Comparison of ENCODE assay signal across 8 cellular contexts in the genomic region with DNA sequence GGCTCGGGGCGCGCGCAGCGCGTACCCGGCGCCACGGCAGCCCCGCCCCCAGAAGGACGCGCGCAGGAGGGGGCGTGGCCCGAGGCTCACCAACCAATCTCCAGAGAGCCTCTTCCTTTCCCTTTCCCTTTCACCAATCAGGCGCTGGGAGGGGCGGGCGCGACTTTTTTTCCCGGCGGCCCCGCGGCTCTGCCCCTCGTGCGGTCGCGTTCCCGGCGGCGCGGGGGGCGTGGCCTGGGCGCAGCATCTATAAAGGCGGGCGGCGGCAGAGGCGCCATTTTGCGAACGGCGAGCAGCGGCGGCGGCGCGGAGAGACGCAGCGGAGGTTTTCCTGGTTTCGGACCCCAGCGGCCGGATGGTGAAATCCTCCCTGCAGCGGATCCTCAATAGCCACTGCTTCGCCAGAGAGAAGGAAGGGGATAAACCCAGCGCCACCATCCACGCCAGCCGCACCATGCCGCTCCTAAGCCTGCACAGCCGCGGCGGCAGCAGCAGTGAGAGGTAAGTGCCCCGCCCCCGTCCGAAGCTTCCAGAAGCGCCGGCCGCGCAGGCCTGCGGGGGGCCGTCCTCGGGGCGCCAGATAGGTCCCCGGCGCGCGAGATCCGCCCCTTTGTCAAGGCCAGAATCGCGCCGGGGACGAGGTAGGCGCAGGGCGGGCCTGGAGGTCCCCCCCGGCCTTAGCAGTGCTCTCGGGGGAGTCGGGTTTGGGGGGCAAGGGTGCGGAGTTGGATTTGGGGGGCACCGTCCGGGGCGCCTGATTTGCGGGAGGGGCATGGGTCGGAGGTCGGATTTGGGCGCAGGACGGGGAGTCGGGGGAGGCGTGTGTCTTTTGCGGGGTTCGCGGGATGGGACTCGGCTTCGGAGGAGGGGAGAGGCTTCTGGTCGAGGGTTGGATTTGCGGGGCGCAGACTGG. TPM values are rescaled to one million over a fixed set of nuclear protein-coding genes. Genes with fewer than 3 reads are reported as not detected.
DNase-seq lines count a peak whose midpoint lies in the region; ATAC-seq and TF ChIP-seq lines count a peak whose summit lies in the region.

No MANE protein-coding gene starts in this region.

- peaks cover 32% of the 10 kb centered on the region for H3K4me1 Mint-ChIP-seq in activated CD4-positive, alpha-beta T cell treated with anti-CD3 and anti-CD28 coated beads, Interleukin-2, amount 10 ng/mL, durations not matched to agents 24 days and 14 days

- H3K27ac ChIP-seq in coronary artery = peak overlapping the region; percentile 99 to 100

- DNase-seq in Ammon's horn (ENCODE audit: low spot score) = peak; percentile 96
- DNase-seq in NCI-H524 treated with DMSO at 0.1 percent for 48 hours (lab: John Stamatoyannopoulos, UW) = peak; percentile 83
- DNase-seq in activated CD4-positive, alpha-beta T cell treated with anti-CD3 and anti-CD28 coated beads, Interleukin-2, amount 10 ng/mL, durations not matched to agents 24 days and 14 days = peak; percentile 100
- DNase-seq in coronary artery (ENCODE audit: low spot score) = peak; percentile 98
- DNase-seq in left lobe of liver (ENCODE audit: low spot score) = peak; percentile 99
- DNase-seq in stimulated activated CD4-positive, alpha-beta T cell treated with anti-CD3 and anti-CD28 coated beads, Interleukin-2, amount 100 ng/mL, for 24 hours = peak; percentile 99

- peak overlapping the region; percentile 93 for H3K4me3 Mint-ChIP-seq in activated CD4-positive, alpha-beta T cell treated with anti-CD3 and anti-CD28 coated beads, Interleukin-2, amount 10 ng/mL, durations not matched to agents 24 days and 14 days

- H3K9me3 Mint-ChIP-seq in activated CD4-positive, alpha-beta T cell treated with anti-CD3 and anti-CD28 coated beads, Interleukin-2, amount 10 ng/mL, durations not matched to agents 24 days and 14 days = no peaks in the 10 kb centered on the region

- intact Hi-C loops in activated CD4-positive, alpha-beta T cell treated with anti-CD3 and anti-CD28 coated beads, Interleukin-2, amount 10 ng/mL, durations not matched to agents 24 days and 14 days (cut with micrococcal nuclease) = loop anchor here (1.0 to 10.0 kb wide), 4 partner anchors 33 to 343 kb away; partner anchors contain the start of genes AP3D1, PLEKHJ1 and SF3A2

- peak overlapping the region; percentile 97 for H3K4me3 ChIP-seq in coronary artery

- no peaks in the 10 kb centered on the region for H3K27me3 Mint-ChIP-seq in activated CD4-positive, alpha-beta T cell treated with anti-CD3 and anti-CD28 coated beads, Interleukin-2, amount 10 ng/mL, durations not matched to agents 24 days and 14 days

- TF ChIP-seq POLR2A in GM19099 (IDR thresholded peaks at IDR 0.05; ENCODE audit: extremely low read depth, insufficient read length, low read depth) = peak; percentile 100

- peaks cover 38% of the 10 kb centered on the region for H3K36me3 Mint-ChIP-seq in activated CD4-positive, alpha-beta T cell treated with anti-CD3 and anti-CD28 coated beads, Interleukin-2, amount 10 ng/mL, durations not matched to agents 24 days and 14 days (ENCODE audit: low read depth)

- H3K27ac Mint-ChIP-seq in activated CD4-positive, alpha-beta T cell treated with anti-CD3 and anti-CD28 coated beads, Interleukin-2, amount 10 ng/mL, durations not matched to agents 24 days and 14 days = peak overlapping the region; percentile 91

- TF ChIP-seq CTCF in coronary artery (IDR thresholded peaks at IDR 0.05) = no peak

- peak; percentile 45 for ATAC-seq in HG03442 (IDR thresholded peaks at IDR 0.05; ENCODE audit: unreplicated experiment)
- ATAC-seq in left lobe of liver = peak; percentile 85

RNA-seq across cellular contexts. Expression of gene PEAK3, which starts 12.5 kb away (rescaled TPM):
- 0.09 TPM in 1 of 2 replicates, not detected in the other for total RNA-seq in activated CD4-positive, alpha-beta T cell treated with anti-CD3 and anti-CD28 coated beads, Interleukin-2, amount 10 ng/mL, durations not matched to agents 24 days and 14 days
- 0.28 TPM for total RNA-seq in left lobe of liver

RNA-seq across cellular contexts. Expression of gene JSRP1, which starts 13.3 kb away (rescaled TPM):
- total RNA-seq in activated CD4-positive, alpha-beta T cell treated with anti-CD3 and anti-CD28 coated beads, Interleukin-2, amount 10 ng/mL, durations not matched to agents 24 days and 14 days = 0.40 and 0.91 TPM in 2 replicates
- 0.18 TPM for total RNA-seq in left lobe of liver

RNA-seq across cellular contexts. Expression of gene AMH, which starts 20.4 kb away (rescaled TPM):
- total RNA-seq in activated CD4-positive, alpha-beta T cell treated with anti-CD3 and anti-CD28 coated beads, Interleukin-2, amount 10 ng/mL, durations not matched to agents 24 days and 14 days = 4.0 and 5.1 TPM in 2 replicates
- 0.93 TPM for total RNA-seq in left lobe of liver

RNA-seq across cellular contexts. Expression of gene SF3A2, which starts 32.9 kb away (rescaled TPM):
- 159 and 171 TPM in 2 replicates for total RNA-seq in activated CD4-positive, alpha-beta T cell treated with anti-CD3 and anti-CD28 coated beads, Interleukin-2, amount 10 ng/mL, durations not matched to agents 24 days and 14 days
- total RNA-seq in left lobe of liver = 19.0 TPM

RNA-seq across cellular contexts. Expression of gene PLEKHJ1, which starts 33.4 kb away (rescaled TPM):
- total RNA-seq in activated CD4-positive, alpha-beta T cell treated with anti-CD3 and anti-CD28 coated beads, Interleukin-2, amount 10 ng/mL, durations not matched to agents 24 days and 14 days = 70.5 and 71.6 TPM in 2 replicates
- total RNA-seq in left lobe of liver = 41.3 TPM

Comparison
In these comparisons a context has a peak if more than half of its experiments do, and no peak if none do; other contexts are left out.
1. Peak in every context shown above with its lines: DNase-seq, ATAC-seq, H3K4me3 ChIP-seq and H3K27ac ChIP-seq.